ENCODE assay signal across 8 cellular contexts in genomic region chr7:26664735-26665420, GRCh38.
DNase-seq lines count a peak whose midpoint lies in the region; ATAC-seq and TF ChIP-seq lines count a peak whose summit lies in the region.

No MANE protein-coding gene starts in this region.

- peak; percentile 75 for ATAC-seq in activated naive CD8-positive, alpha-beta T cell treated with anti-CD3 and anti-CD28 coated beads, Interleukin-2, amount 10 ng/mL, durations not matched to agents 7 days and 5 days (ENCODE audit: low read depth)
- ATAC-seq in HG02970 (IDR thresholded peaks at IDR 0.05; ENCODE audit: low FRiP score, unreplicated experiment): no peak

- no peak overlapping the region for H3K27ac Mint-ChIP-seq in activated naive CD8-positive, alpha-beta T cell treated with anti-CD3 and anti-CD28 coated beads, Interleukin-2, amount 10 ng/mL, durations not matched to agents 7 days and 5 days
- H3K27ac Mint-ChIP-seq in neural progenitor cell: no peak overlapping the region

- H3K9me3 Mint-ChIP-seq in activated naive CD8-positive, alpha-beta T cell treated with anti-CD3 and anti-CD28 coated beads, Interleukin-2, amount 10 ng/mL, durations not matched to agents 7 days and 5 days: no peaks in the 10 kb centered on the region
- H3K9me3 Mint-ChIP-seq in neural progenitor cell: no peaks in the 10 kb centered on the region

- POLR2A ChIA-PET in activated naive CD8-positive, alpha-beta T cell treated with anti-CD3 and anti-CD28 coated beads, Interleukin-2, amount 10 ng/mL, durations not matched to agents 7 days and 5 days (lab: Charles Lee): interaction anchor here (0.7 kb wide), 1 partner anchor 428 kb away, joined by 3 read pairs; no protein-coding TSS in a partner anchor

- intact Hi-C loops in head of caudate nucleus (cut with DNase I): loop anchor here (10.0 kb wide), 1 partner anchor 780 kb away; no protein-coding TSS in a partner anchor

- H3K9me3 ChIP-seq in neural progenitor cell (ENCODE audit: low read depth): no peaks in the 10 kb centered on the region

- H3K27me3 ChIP-seq in neural progenitor cell: no peaks in the 10 kb centered on the region

- peaks cover 3% of the 10 kb centered on the region for H3K4me1 ChIP-seq in neural progenitor cell

- no peaks in the 10 kb centered on the region for H3K36me3 Mint-ChIP-seq in activated naive CD8-positive, alpha-beta T cell treated with anti-CD3 and anti-CD28 coated beads, Interleukin-2, amount 10 ng/mL, durations not matched to agents 7 days and 5 days
- H3K36me3 Mint-ChIP-seq in neural progenitor cell: no peaks in the 10 kb centered on the region

- H3F3A ChIP-seq in neural progenitor cell (ENCODE audit: low read depth): no peaks in the 10 kb centered on the region

- no peaks in the 10 kb centered on the region for H3K36me3 ChIP-seq in neural progenitor cell

- H3K9ac ChIP-seq in neural progenitor cell: no peak overlapping the region

- DNase-seq in GDM1 (lab: John Stamatoyannopoulos, UW) (peak; percentile 15), LoVo (ENCODE audit: low spot score) (peak; percentile 66), neural progenitor cell (ENCODE audit: low spot score) (no peak), head of caudate nucleus (no peak), NCI-H1930 (lab: John Stamatoyannopoulos, UW) (no peak), NCI-H774 (lab: John Stamatoyannopoulos, UW) (no peak)
- DNase-seq in activated naive CD8-positive, alpha-beta T cell treated with anti-CD3 and anti-CD28 coated beads, Interleukin-2, amount 10 ng/mL, durations not matched to agents 7 days and 5 days: no peak

- H3K79me2 ChIP-seq in neural progenitor cell (ENCODE audit: low read depth): no peaks in the 10 kb centered on the region

- H4K20me1 ChIP-seq in neural progenitor cell (ENCODE audit: low read depth): no peaks in the 10 kb centered on the region

- H2AFZ ChIP-seq in neural progenitor cell (replicated peaks): peak overlapping the region; percentile 19

- no peak overlapping the region for H3K4me3 ChIP-seq in neural progenitor cell

- no peak for TF ChIP-seq CTCF in neural progenitor cell (IDR thresholded peaks at IDR 0.05)

- no peak overlapping the region for H3K27ac ChIP-seq in neural progenitor cell

- peak overlapping the region; percentile 45 for H3K4me3 Mint-ChIP-seq in activated naive CD8-positive, alpha-beta T cell treated with anti-CD3 and anti-CD28 coated beads, Interleukin-2, amount 10 ng/mL, durations not matched to agents 7 days and 5 days
- no peak overlapping the region for H3K4me3 Mint-ChIP-seq in neural progenitor cell

- peaks cover 12% of the 10 kb centered on the region for H3K4me1 Mint-ChIP-seq in activated naive CD8-positive, alpha-beta T cell treated with anti-CD3 and anti-CD28 coated beads, Interleukin-2, amount 10 ng/mL, durations not matched to agents 7 days and 5 days
- H3K4me1 Mint-ChIP-seq in neural progenitor cell: peaks cover 22% of the 10 kb centered on the region

- H3K4me2 ChIP-seq in neural progenitor cell: no peak overlapping the region

- peaks cover 12% of the 10 kb centered on the region for H3K27me3 Mint-ChIP-seq in activated naive CD8-positive, alpha-beta T cell treated with anti-CD3 and anti-CD28 coated beads, Interleukin-2, amount 10 ng/mL, durations not matched to agents 7 days and 5 days
- no peaks in the 10 kb centered on the region for H3K27me3 Mint-ChIP-seq in neural progenitor cell (ENCODE audit: insufficient read depth, low read depth)

Comparison
In these comparisons a context has a peak if more than half of its experiments do, and no peak if none do; other contexts are left out.
1. DNase-seq: peak in GDM1 (single experiment) and LoVo (single experiment); none in activated naive CD8-positive, alpha-beta T cell treated with anti-CD3 and anti-CD28 coated beads, Interleukin-2, amount 10 ng/mL, durations not matched to agents 7 days and 5 days (single experiment), neural progenitor cell (single experiment), head of caudate nucleus (0 of 42), NCI-H1930 (0 of 2) and NCI-H774 (single experiment).